In the genomic region with DNA sequence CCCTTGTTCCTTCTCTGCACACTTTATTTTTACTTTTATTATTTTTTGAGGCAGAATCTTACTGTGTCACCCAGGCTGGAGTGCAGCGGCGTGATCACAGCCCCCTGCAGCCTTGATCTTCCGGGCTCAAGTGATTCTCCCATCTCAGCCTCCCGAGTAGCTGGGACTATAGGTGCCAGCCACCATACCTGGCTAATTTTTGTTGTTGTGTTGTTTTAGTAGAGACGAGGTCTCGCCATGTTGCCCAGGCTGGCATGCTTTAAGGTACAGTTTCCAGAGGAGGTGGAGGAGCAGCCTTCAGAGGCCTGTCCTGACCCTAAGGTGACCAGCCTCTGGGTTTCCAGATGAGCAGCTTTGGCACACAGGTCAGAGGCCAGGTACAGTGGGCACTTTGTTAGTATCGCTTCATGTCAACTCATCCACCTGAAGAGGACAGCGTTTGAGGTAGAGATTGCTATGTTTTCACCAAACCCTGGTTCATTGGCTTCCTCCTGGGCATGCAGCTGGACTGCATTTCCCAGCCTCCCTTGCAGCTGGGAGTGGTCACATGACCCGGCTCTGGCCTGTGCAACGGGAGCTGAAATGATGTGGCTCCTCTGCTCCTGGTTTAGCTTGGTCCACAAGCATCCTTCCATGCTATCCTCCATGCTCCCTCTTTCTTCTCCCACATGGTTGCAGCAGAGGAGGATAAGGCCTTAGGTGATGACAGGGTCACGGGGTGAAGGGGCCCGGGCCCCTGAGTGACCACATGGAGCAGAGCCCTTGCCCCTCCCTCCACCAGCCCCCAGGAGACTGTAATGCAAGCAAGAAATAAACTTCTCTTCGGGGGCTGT, we compare ENCODE assay signal across 9 cellular contexts.
DNase-seq lines count a peak whose midpoint lies in the region; ATAC-seq, FAIRE-seq and TF ChIP-seq lines count a peak whose summit lies in the region.
"Had no signal": no experiment of that assay in that cellular context is flagged by ENCODE, and none has a peak within 500 bp of the region (broad histone marks: within the 10 kb centered on the region; RNA-seq: fewer than 3 reads in every experiment).

No MANE protein-coding gene starts in this region.

- no peak overlapping the region for H3K56ac ChIP-seq in H9 (ENCODE audit: insufficient read length, low read depth, low read length)

- no peaks in the 10 kb centered on the region for H3K23me2 ChIP-seq in H9 (ENCODE audit: insufficient read length, low read depth, low read length, poor library complexity, severe bottlenecking)

- no peak overlapping the region for H3K9ac ChIP-seq in GM12878 (ENCODE audit: control insufficient read depth, insufficient read depth, low read length)
- no peak overlapping the region for H3K9ac ChIP-seq in H9 (ENCODE audit: extremely low read depth, insufficient read length, low read length)

- no peak overlapping the region for H2BK20ac ChIP-seq in H9 (ENCODE audit: low read depth, low read length, poor library complexity, severe bottlenecking)

- POLR2A ChIA-PET in HEK293 (lab: Yijun Ruan, JAX) (interaction anchor here (0.7 to 1.6 kb wide), 3 partner anchors 17 to 179 kb away, joined by 4 read pairs; a partner anchor contains a TSS), GM12878 (lab: Charles Lee) (no interaction called here)

- SMC1A ChIA-PET in GM12878 (lab: Charles Lee; ENCODE audit: uncharacterized antibody, unreplicated experiment): no interaction called here

- TF ChIP-seq POLR2A in GM12878 (IDR thresholded peaks at IDR 0.05; ENCODE audit: low read depth, low read length) (no peak), lower leg skin (IDR thresholded peaks at IDR 0.05) (no peak)

- no peak for TF ChIP-seq EP300 in GM12878 (IDR thresholded peaks at IDR 0.05; ENCODE audit: borderline replicate concordance in 1 of 2, control insufficient read depth in 1 of 2, low read depth in 2 of 2, low read length in 2 of 2)

- no peaks in the 10 kb centered on the region for H3K9me3 ChIP-seq in HEK293 (ENCODE audit: control insufficient read depth, insufficient read depth, low read depth, low read length)
- no peaks in the 10 kb centered on the region for H3K9me3 ChIP-seq in GM12878 (replicated peaks; ENCODE audit: control insufficient read depth, insufficient read depth, low read length)
- no peaks in the 10 kb centered on the region for H3K9me3 ChIP-seq in H9 (ENCODE audit: control insufficient read depth, low read depth, low read length)

- WGBS in GM12878 (ENCODE audit: insufficient coverage, insufficient replicate concordance, low lambda C conversion rate, missing lambda C conversion rate): 35% methylated on average over 13 of the region's 13 CpGs
- WGBS in lower leg skin, 2 donors: 78 to 82% methylated on average over 13 of the region's 13 CpGs
- no CpG with 5 or more reads among the region's 13 CpGs for WGBS in H9 (ENCODE audit: extremely low coverage, insufficient read length, low lambda C conversion rate)

- H3K14ac ChIP-seq in H9 (ENCODE audit: insufficient read depth, low read length): no peak overlapping the region

- H4K5ac ChIP-seq in H9 (ENCODE audit: insufficient read length, low read depth, low read length): no peak overlapping the region

- H3K4me3 ChIP-seq in ACC112 (ENCODE audit: low read depth, low read length): no peak overlapping the region
- H3K4me3 ChIP-seq in HEK293 (ENCODE audit: low read depth, low read length): no peak overlapping the region
- no peak overlapping the region for H3K4me3 ChIP-seq in GM12878
- H3K4me3 ChIP-seq in lower leg skin (ENCODE audit: low read depth, poor library complexity, severe bottlenecking): no peak overlapping the region

- H3K27me3 Mint-ChIP-seq in H9 (ENCODE audit: low read depth): no peaks in the 10 kb centered on the region

- no peak overlapping the region for H3T11ph ChIP-seq in H9 (ENCODE audit: low read length)

- peak; percentile 44; the same call in 2 of the 3 replicates for ATAC-seq in GM12878
- ATAC-seq: activated naive CD4-positive, alpha-beta T cell treated with anti-CD3 and anti-CD28 coated beads, Interleukin-2, amount 50 U/mL, for 72 hours had no signal

- no peak overlapping the region; a peak in 1 of 7 replicates for H3K27ac Mint-ChIP-seq in H9

- peaks cover 2 to 29% of the 10 kb centered on the region in 2 experiments for H3K4me1 Mint-ChIP-seq in H9

- H2BK120ac ChIP-seq in H9 (ENCODE audit: low read depth, low read length, poor library complexity, severe bottlenecking): no peak overlapping the region

- no peak overlapping the region for H3K4ac ChIP-seq in H9 (ENCODE audit: low read depth, low read length)

- H2BK12ac ChIP-seq in H9 (ENCODE audit: insufficient read length, low read depth, low read length): no peak overlapping the region

- H3K79me1 ChIP-seq in H9 (ENCODE audit: insufficient read depth, low read depth, low read length, poor library complexity, severe bottlenecking): no peaks in the 10 kb centered on the region

- TF ChIP-seq CTCF in HEK293 (tag by site-specific recombination; IDR thresholded peaks at IDR 0.05) (no peak), GM12878 (IDR thresholded peaks at IDR 0.05 in 2 of 3, conservative IDR thresholded peaks at IDR 0.05 in 1 of 3; ENCODE audit: control insufficient read depth in 2 of 3, extremely low read depth in 1 of 3, insufficient read depth in 1 of 3, low read depth in 3 of 3, low read length in 3 of 3) (no peak), lower leg skin (IDR thresholded peaks at IDR 0.05) (no peak), H9 (conservative IDR thresholded peaks at IDR 0.05) (no peak)

- no peak overlapping the region for H3K23ac ChIP-seq in H9 (ENCODE audit: insufficient read length, low read depth, low read length)

- H3K36me3 Mint-ChIP-seq in H9 (ENCODE audit: insufficient read depth in 1 of 3, low read depth in 3 of 3): no peaks in the 10 kb centered on the region; a peak in 1 of 7 replicates
- H3K36me3 Mint-ChIP-seq: activated naive CD4-positive, alpha-beta T cell treated with anti-CD3 and anti-CD28 coated beads, Interleukin-2, amount 50 U/mL, for 72 hours had no signal

- H2AFZ ChIP-seq in ACC112 (ENCODE audit: low read length, unreplicated experiment) (peak overlapping the region; percentile 79), GM12878 (ENCODE audit: control insufficient read depth, low read depth, low read length) (no peak overlapping the region), H9 (ENCODE audit: low read length) (no peak overlapping the region)

- no peak overlapping the region for H3K4me2 ChIP-seq in GM12878 (ENCODE audit: control insufficient read depth, insufficient read depth)
- no peak overlapping the region for H3K4me2 ChIP-seq in H9 (ENCODE audit: insufficient read depth, insufficient read length, low read length)

- TF ChIP-seq RAD21 in GM12878 (IDR thresholded peaks at IDR 0.05; ENCODE audit: insufficient read depth, low read depth, low read length): no peak

- H3K27me3 ChIP-seq in ACC112 (ENCODE audit: insufficient read depth, low read length) (no peaks in the 10 kb centered on the region), GM12878 (replicated peaks in 1 of 2; ENCODE audit: control insufficient read depth in 2 of 2, insufficient read depth in 2 of 2, low read length in 1 of 2) (no peaks in the 10 kb centered on the region; a peak in 1 of 4 replicates), H9 (ENCODE audit: insufficient read depth, low read length) (no peaks in the 10 kb centered on the region)

- H4K91ac ChIP-seq in H9 (ENCODE audit: insufficient read length, low read depth, low read length): no peak overlapping the region

- intact Hi-C loops in GM12878 (cut with micrococcal nuclease; ENCODE audit: unreplicated experiment): no loop called here
- intact Hi-C loops in lower leg skin (cut with DNase I; ENCODE audit: low total_unique reads): no loop called here

- no peaks in the 10 kb centered on the region for H3K36me3 ChIP-seq in ACC112 (ENCODE audit: insufficient read depth, low read length)
- H3K36me3 ChIP-seq in HEK293 (ENCODE audit: control insufficient read depth in 2 of 2, insufficient read depth in 1 of 2, low read length in 2 of 2): no peaks in the 10 kb centered on the region
- no peaks in the 10 kb centered on the region for H3K36me3 ChIP-seq in GM12878 (ENCODE audit: control insufficient read depth in 2 of 2, insufficient read depth in 2 of 2, low read length in 1 of 2)

- peak; percentile 23 for FAIRE-seq in GM12878 (lab: Jason Lieb, UNC)

- DNase-seq in GM12878 (ENCODE audit: low read depth, low spot score) (no peak), lower leg skin (ENCODE audit: low spot score in 2 of 2) (peak; percentile 7 to 86), NCI-H1930 (lab: John Stamatoyannopoulos, UW) (no peak), H9 (no peak), ureter (ENCODE audit: low spot score) (no peak), KBM-7 (no peak)

- RAD21 ChIA-PET in GM12878 (lab: Charles Lee; ENCODE audit: unreplicated experiment): no interaction called here

- H4K20me1 ChIP-seq in GM12878 (ENCODE audit: control insufficient read depth, insufficient read depth): no peaks in the 10 kb centered on the region
- H4K20me1 ChIP-seq in H9 (ENCODE audit: control insufficient read depth, insufficient read depth, insufficient read length): no peaks in the 10 kb centered on the region

- H4K8ac ChIP-seq in H9 (replicated peaks; ENCODE audit: insufficient read length, low read depth, low read length): no peak overlapping the region

- CTCF ChIA-PET in HEK293 (lab: Yijun Ruan, JAX): interaction anchor here (1.4 kb wide), 1 partner anchor 143 kb away, joined by 3 read pairs; no protein-coding TSS in a partner anchor
- CTCF ChIA-PET in GM12878 (lab: Yijun Ruan, JAX): interaction anchor here (0.8 kb wide), 1 partner anchor 466 kb away, joined by 5 read pairs; no protein-coding TSS in a partner anchor

- peaks cover 41% of the 10 kb centered on the region for H3K4me1 ChIP-seq in ACC112 (ENCODE audit: control insufficient read depth, insufficient read depth, low read length, unreplicated experiment)
- peaks cover 2% of the 10 kb centered on the region for H3K4me1 ChIP-seq in HEK293 (ENCODE audit: control insufficient read depth, insufficient read depth, low read length)
- peaks cover 12% of the 10 kb centered on the region for H3K4me1 ChIP-seq in GM12878 (ENCODE audit: control insufficient read depth, insufficient read depth, low read length)
- no peaks in the 10 kb centered on the region for H3K4me1 ChIP-seq in H9 (ENCODE audit: insufficient read depth, low read length)

- in situ Hi-C loops in GM12878 (cut with MboI) (no loop called here), KBM-7 (cut with MboI; ENCODE audit: low pct_unique_long_range_greater_than_20kb, low sequenced_read_pairs) (no loop called here)

- H3K18ac ChIP-seq in H9 (ENCODE audit: insufficient read length, low read depth, low read length): no peak overlapping the region

- no peak overlapping the region for H2BK5ac ChIP-seq in H9 (ENCODE audit: insufficient read length, low read length)

- H3K9me3 Mint-ChIP-seq in H9: no peaks in the 10 kb centered on the region; a peak in 1 of 5 replicates
- H3K9me3 Mint-ChIP-seq: activated naive CD4-positive, alpha-beta T cell treated with anti-CD3 and anti-CD28 coated beads, Interleukin-2, amount 50 U/mL, for 72 hours had no signal

- H3K4me3 Mint-ChIP-seq in H9: no peak overlapping the region

- no peak overlapping the region for H2AK5ac ChIP-seq in H9 (ENCODE audit: insufficient read length, low read length)

- no peaks in the 10 kb centered on the region for H3K79me2 ChIP-seq in ACC112 (ENCODE audit: control insufficient read depth, insufficient read depth, low read length, unreplicated experiment)
- H3K79me2 ChIP-seq in GM12878 (ENCODE audit: control insufficient read depth, insufficient read depth, low read length): no peaks in the 10 kb centered on the region
- H3K79me2 ChIP-seq in H9 (ENCODE audit: insufficient read depth, low read length): no peaks in the 10 kb centered on the region

- H2BK15ac ChIP-seq in H9 (ENCODE audit: low read depth, low read length): no peak overlapping the region

- BruUV-seq in GM12878 (replicated peaks; lab: Mats Ljungman, UMichigan): no TSS peak

- H3K27ac ChIP-seq in ACC112 (ENCODE audit: low read depth, low read length): no peak overlapping the region
- H3K27ac ChIP-seq in HEK293 (ENCODE audit: extremely low read depth, low read depth, low read length): no peak overlapping the region
- H3K27ac ChIP-seq in GM12878 (ENCODE audit: control insufficient read depth, insufficient read depth): no peak overlapping the region
- no peak overlapping the region for H3K27ac ChIP-seq in H9 (ENCODE audit: insufficient read length, low read depth, low read length)

Comparison
In these comparisons a context has a peak if more than half of its experiments do, and no peak if none do; other contexts are left out.
1. DNase-seq: peak in lower leg skin (2 of 2); none in GM12878 (single experiment), NCI-H1930 (0 of 2), H9 (single experiment), ureter (single experiment) and KBM-7 (single experiment).